Comparison of ENCODE assay signal across 25 cellular contexts in genomic region chr5:62717211-62717927, GRCh38.
A peak's percentile ranks its signal among the peaks of the same experiment; 100 is the strongest.
DNase-seq lines count a peak whose midpoint lies in the region; ATAC-seq, FAIRE-seq and TF ChIP-seq lines count a peak whose summit lies in the region.
"Had no signal": no experiment of that assay in that cellular context is flagged by ENCODE, and none has a peak within 500 bp of the region (broad histone marks: within the 10 kb centered on the region; RNA-seq: fewer than 3 reads in every experiment).

No MANE protein-coding gene starts in this region.

- no peak overlapping the region for H3K4me3 ChIP-seq in mesendoderm (ENCODE audit: low read length)
- H3K4me3 ChIP-seq: esophagus squamous epithelium, Peyer's patch, SJCRH30, suprapubic skin had no signal

- peaks cover 20% of the 10 kb centered on the region for H3K27me3 Mint-ChIP-seq in T-helper 2 cell treated with Interferon-gamma antibody and Interleukin-4, amounts not matched to agents 5 μg/mL and 100 μg/mL, for 36 hours (ENCODE audit: low read depth)

- H3K27ac Mint-ChIP-seq in T-helper 2 cell treated with Interferon-gamma antibody and Interleukin-4, amounts not matched to agents 5 μg/mL and 100 μg/mL, for 36 hours: no peak overlapping the region
- H3K27ac Mint-ChIP-seq: T-helper 17 cell had no signal

- H3K79me2 ChIP-seq in mesendoderm (ENCODE audit: control insufficient read depth, insufficient read depth, low read length): no peaks in the 10 kb centered on the region

- no peak overlapping the region for H4K5ac ChIP-seq in mesendoderm (ENCODE audit: low read length)

- no peak overlapping the region for H2BK5ac ChIP-seq in mesendoderm (ENCODE audit: low read length)

- H3K4me2 ChIP-seq in mesendoderm (ENCODE audit: low read length): no peak overlapping the region

- no peak overlapping the region for H3K9ac ChIP-seq in mesendoderm (ENCODE audit: low read length)

- no peaks in the 10 kb centered on the region for H3K9me3 Mint-ChIP-seq in T-helper 2 cell treated with Interferon-gamma antibody and Interleukin-4, amounts not matched to agents 5 μg/mL and 100 μg/mL, for 36 hours
- H3K9me3 Mint-ChIP-seq: activated T-cell treated with anti-CD3 and anti-CD28 coated beads, Interleukin-2, amount 50 U/mL, for 4 hours had no signal

- no peak overlapping the region for H2AK5ac ChIP-seq in mesendoderm (ENCODE audit: low read length)

- H3K27me3 ChIP-seq in mesendoderm (ENCODE audit: insufficient read depth, low read length, poor library complexity): no peaks in the 10 kb centered on the region
- H3K27me3 ChIP-seq: BE2C, esophagus squamous epithelium, Peyer's patch, SJCRH30, suprapubic skin had no signal

- ATAC-seq in omental fat pad (ENCODE audit: low FRiP score): no peak
- ATAC-seq: activated T-cell treated with anti-CD3 and anti-CD28 coated beads, Interleukin-2, amount 50 U/mL, for 4 hours; left cardiac atrium; T-helper 17 cell had no signal

- no peak overlapping the region for H2BK120ac ChIP-seq in mesendoderm (ENCODE audit: low read depth, low read length)

- no peak overlapping the region for H3K4me3 Mint-ChIP-seq in T-helper 2 cell treated with Interferon-gamma antibody and Interleukin-4, amounts not matched to agents 5 μg/mL and 100 μg/mL, for 36 hours
- H3K4me3 Mint-ChIP-seq: activated T-cell treated with anti-CD3 and anti-CD28 coated beads, Interleukin-2, amount 50 U/mL, for 4 hours; T-helper 17 cell had no signal

- H3K4ac ChIP-seq in mesendoderm (ENCODE audit: low read depth, low read length): no peak overlapping the region

- peaks cover 3% of the 10 kb centered on the region for H3K4me1 Mint-ChIP-seq in T-helper 2 cell treated with Interferon-gamma antibody and Interleukin-4, amounts not matched to agents 5 μg/mL and 100 μg/mL, for 36 hours (ENCODE audit: low read depth)

- no peaks in the 10 kb centered on the region for H3K79me1 ChIP-seq in mesendoderm (ENCODE audit: low read length)

- H3K36me3 ChIP-seq in mesendoderm (ENCODE audit: control insufficient read depth, insufficient read depth, low read length): no peaks in the 10 kb centered on the region
- H3K36me3 ChIP-seq: BE2C, esophagus squamous epithelium, Peyer's patch, SJCRH30, suprapubic skin had no signal

- no peak overlapping the region for H3K23ac ChIP-seq in mesendoderm (ENCODE audit: low read length)

- H3K4me1 ChIP-seq in mesendoderm (ENCODE audit: control insufficient read depth, low read depth, low read length): peaks cover 7% of the 10 kb centered on the region
- H3K4me1 ChIP-seq: BE2C, Peyer's patch, suprapubic skin had no signal

- peak overlapping the region; percentile 1 for H3K56ac ChIP-seq in mesendoderm (ENCODE audit: low read length)

- peak overlapping the region; percentile 71 for H3K27ac ChIP-seq in mesendoderm (ENCODE audit: low read depth, low read length)
- H3K27ac ChIP-seq: esophagus squamous epithelium, Peyer's patch, SJCRH30, suprapubic skin had no signal

- FAIRE-seq in endometrium (lab: Jason Lieb, UNC): peak; percentile 26

- TF ChIP-seq CTCF in omental fat pad (IDR thresholded peaks at IDR 0.05): no peak

- no peak overlapping the region for H4K8ac ChIP-seq in mesendoderm (ENCODE audit: low read depth, low read length)

- DNase-seq in ELR (ENCODE audit: low read depth) (peak; percentile 5), NCI-H460 (ENCODE audit: extremely low read depth, low read depth) (peak; percentile 15), mesendoderm (peak; percentile 63), C1 segment of cervical spinal cord (lab: John Stamatoyannopoulos, UW) (no peak), omental fat pad (ENCODE audit: low spot score) (no peak)
- no peak for DNase-seq in T-helper 2 cell treated with Interferon-gamma antibody and Interleukin-4, amounts not matched to agents 5 μg/mL and 100 μg/mL, for 36 hours (ENCODE audit: low spot score)
- no peak for DNase-seq in activated CD4-positive, alpha-beta T cell treated with anti-CD3 and anti-CD28 coated beads for 1 hour
- DNase-seq: activated CD4-positive, alpha-beta T cell treated with anti-CD3 and anti-CD28 coated beads for 48 hours; activated T-cell treated with anti-CD3 and anti-CD28 coated beads, Interleukin-2, amount 50 U/mL, for 4 hours; BE2C; COR-L47; cortex of kidney; DND-41; esophagus squamous epithelium; KG1; left cardiac atrium; MM.1S; NCI-H146; NCI-H510A treated with DMSO at 0.1 percent for 48 hours; occipital lobe; Peyer's patch; T-helper 17 cell had no signal

- no peaks in the 10 kb centered on the region for H3K36me3 Mint-ChIP-seq in T-helper 2 cell treated with Interferon-gamma antibody and Interleukin-4, amounts not matched to agents 5 μg/mL and 100 μg/mL, for 36 hours (ENCODE audit: low read depth)

- no peak overlapping the region for H3K18ac ChIP-seq in mesendoderm (ENCODE audit: low read length)

- no CpG with 5 or more reads among the region's 3 CpGs for WGBS in mesendoderm (ENCODE audit: extremely low coverage, insufficient coverage, low lambda C conversion rate)

- H2BK15ac ChIP-seq in mesendoderm (replicated peaks; ENCODE audit: low read depth): no peak overlapping the region

Comparison
In these comparisons a context has a peak if more than half of its experiments do, and no peak if none do; other contexts are left out.
1. DNase-seq: peak in ELR (single experiment), NCI-H460 (single experiment) and mesendoderm (single experiment); none in C1 segment of cervical spinal cord (0 of 14), omental fat pad (single experiment), T-helper 2 cell treated with Interferon-gamma antibody and Interleukin-4, amounts not matched to agents 5 μg/mL and 100 μg/mL, for 36 hours (single experiment) and activated CD4-positive, alpha-beta T cell treated with anti-CD3 and anti-CD28 coated beads for 1 hour (single experiment).